Comparison of ENCODE assay signal across 1 cellular context in the genomic region with DNA sequence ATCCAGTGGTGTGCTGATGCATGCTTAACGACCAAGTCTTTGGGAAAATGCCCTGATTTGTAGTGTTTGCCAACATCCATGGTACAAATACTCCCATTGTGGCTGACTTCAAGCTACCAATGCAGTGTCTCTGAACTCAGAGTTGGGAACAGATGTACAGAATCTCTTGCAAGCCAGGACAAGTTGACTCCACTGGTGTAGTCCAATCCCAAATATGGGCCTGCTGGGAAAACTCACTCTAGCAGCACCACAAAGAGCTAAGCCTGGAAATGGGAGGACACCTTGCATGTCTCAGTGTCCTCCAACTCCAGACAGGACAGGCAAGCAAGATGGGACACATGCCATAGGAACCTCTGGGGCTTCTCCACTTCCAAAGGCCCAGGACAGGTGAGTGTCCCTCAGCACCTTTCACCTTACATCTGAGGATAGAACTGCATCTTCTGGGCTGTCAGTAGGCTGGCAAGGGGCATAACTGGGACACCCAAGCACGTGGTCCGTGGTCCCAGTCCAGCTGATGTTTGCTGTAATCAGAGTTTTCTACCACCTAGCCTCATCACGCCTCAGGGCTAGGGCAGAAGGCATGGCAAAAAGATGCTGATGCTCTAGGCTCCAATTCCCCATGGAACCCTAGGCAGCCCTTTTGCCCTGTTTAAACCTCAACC.
TF ChIP-seq lines count a peak whose summit lies in the region.

No MANE protein-coding gene starts in this region.

TF ChIP-seq in SK-N-SH, 30 proteins besides CTCF, POLR2A, EP300 and RAD21 (continued from another document):
- TF ChIP-seq, protein P1, sequence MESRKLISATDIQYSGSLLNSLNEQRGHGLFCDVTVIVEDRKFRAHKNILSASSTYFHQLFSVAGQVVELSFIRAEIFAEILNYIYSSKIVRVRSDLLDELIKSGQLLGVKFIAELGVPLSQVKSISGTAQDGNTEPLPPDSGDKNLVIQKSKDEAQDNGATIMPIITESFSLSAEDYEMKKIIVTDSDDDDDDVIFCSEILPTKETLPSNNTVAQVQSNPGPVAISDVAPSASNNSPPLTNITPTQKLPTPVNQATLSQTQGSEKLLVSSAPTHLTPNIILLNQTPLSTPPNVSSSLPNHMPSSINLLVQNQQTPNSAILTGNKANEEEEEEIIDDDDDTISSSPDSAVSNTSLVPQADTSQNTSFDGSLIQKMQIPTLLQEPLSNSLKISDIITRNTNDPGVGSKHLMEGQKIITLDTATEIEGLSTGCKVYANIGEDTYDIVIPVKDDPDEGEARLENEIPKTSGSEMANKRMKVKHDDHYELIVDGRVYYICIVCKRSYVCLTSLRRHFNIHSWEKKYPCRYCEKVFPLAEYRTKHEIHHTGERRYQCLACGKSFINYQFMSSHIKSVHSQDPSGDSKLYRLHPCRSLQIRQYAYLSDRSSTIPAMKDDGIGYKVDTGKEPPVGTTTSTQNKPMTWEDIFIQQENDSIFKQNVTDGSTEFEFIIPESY (IDR thresholded peaks at IDR 0.05; ENCODE audit: borderline replicate concordance, low read depth) = no peak
- TF ChIP-seq YY1 (IDR thresholded peaks at IDR 0.05; ENCODE audit: low read depth) (no peak), RCOR1 (IDR thresholded peaks at IDR 0.05; ENCODE audit: low read length) (no peak), NFIC (IDR thresholded peaks at IDR 0.05; ENCODE audit: borderline replicate concordance) (no peak), MAX (IDR thresholded peaks at IDR 0.05; ENCODE audit: low read depth) (no peak), FOSL2 (IDR thresholded peaks at IDR 0.05; ENCODE audit: borderline replicate concordance, low read depth) (no peak), RFX5 (IDR thresholded peaks at IDR 0.05; ENCODE audit: low read length) (no peak), RXRA (IDR thresholded peaks at IDR 0.05; ENCODE audit: borderline replicate concordance, low read depth) (no peak)
- TF ChIP-seq, protein P2, sequence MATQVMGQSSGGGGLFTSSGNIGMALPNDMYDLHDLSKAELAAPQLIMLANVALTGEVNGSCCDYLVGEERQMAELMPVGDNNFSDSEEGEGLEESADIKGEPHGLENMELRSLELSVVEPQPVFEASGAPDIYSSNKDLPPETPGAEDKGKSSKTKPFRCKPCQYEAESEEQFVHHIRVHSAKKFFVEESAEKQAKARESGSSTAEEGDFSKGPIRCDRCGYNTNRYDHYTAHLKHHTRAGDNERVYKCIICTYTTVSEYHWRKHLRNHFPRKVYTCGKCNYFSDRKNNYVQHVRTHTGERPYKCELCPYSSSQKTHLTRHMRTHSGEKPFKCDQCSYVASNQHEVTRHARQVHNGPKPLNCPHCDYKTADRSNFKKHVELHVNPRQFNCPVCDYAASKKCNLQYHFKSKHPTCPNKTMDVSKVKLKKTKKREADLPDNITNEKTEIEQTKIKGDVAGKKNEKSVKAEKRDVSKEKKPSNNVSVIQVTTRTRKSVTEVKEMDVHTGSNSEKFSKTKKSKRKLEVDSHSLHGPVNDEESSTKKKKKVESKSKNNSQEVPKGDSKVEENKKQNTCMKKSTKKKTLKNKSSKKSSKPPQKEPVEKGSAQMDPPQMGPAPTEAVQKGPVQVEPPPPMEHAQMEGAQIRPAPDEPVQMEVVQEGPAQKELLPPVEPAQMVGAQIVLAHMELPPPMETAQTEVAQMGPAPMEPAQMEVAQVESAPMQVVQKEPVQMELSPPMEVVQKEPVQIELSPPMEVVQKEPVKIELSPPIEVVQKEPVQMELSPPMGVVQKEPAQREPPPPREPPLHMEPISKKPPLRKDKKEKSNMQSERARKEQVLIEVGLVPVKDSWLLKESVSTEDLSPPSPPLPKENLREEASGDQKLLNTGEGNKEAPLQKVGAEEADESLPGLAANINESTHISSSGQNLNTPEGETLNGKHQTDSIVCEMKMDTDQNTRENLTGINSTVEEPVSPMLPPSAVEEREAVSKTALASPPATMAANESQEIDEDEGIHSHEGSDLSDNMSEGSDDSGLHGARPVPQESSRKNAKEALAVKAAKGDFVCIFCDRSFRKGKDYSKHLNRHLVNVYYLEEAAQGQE (IDR thresholded peaks at IDR 0.05; ENCODE audit: low read depth, low read length) = no peak
TF ChIP-seq in SK-N-SH: peak in this region for 0.
